ENCODE assay signal across 9 cellular contexts in genomic region chr5:147578228-147579024, GRCh38.
DNase-seq lines count a peak whose midpoint lies in the region; ATAC-seq and TF ChIP-seq lines count a peak whose summit lies in the region.
"Had no signal": no experiment of that assay in that cellular context is flagged by ENCODE, and none has a peak within 500 bp of the region (broad histone marks: within the 10 kb centered on the region; RNA-seq: fewer than 3 reads in every experiment).

No MANE protein-coding gene starts in this region.

- H3K27ac Mint-ChIP-seq in effector memory CD8-positive, alpha-beta T cell = no peak overlapping the region

- no peak overlapping the region for H3K27ac ChIP-seq in heart left ventricle
- no peak overlapping the region for H3K27ac ChIP-seq in right atrium auricular region
- H3K27ac ChIP-seq in brain microvascular endothelial cell = no peak overlapping the region
- H3K27ac ChIP-seq in lung (ENCODE audit: low read depth in 1 of 2, low read length in 1 of 2) = no peak overlapping the region
- H3K27ac ChIP-seq: epithelial cell of prostate had no signal

- H3K27me3 ChIP-seq in heart left ventricle (no peaks in the 10 kb centered on the region), right atrium auricular region (no peaks in the 10 kb centered on the region), brain microvascular endothelial cell (replicated peaks) (no peaks in the 10 kb centered on the region), lung (ENCODE audit: control insufficient read depth, insufficient read depth) (no peaks in the 10 kb centered on the region)

- peak overlapping the region in 5 of 12 donors; percentile 13 to 43 (median 28) for H3K4me3 ChIP-seq in heart left ventricle
- peak overlapping the region in 1 of 2 donors; percentile 21 for H3K4me3 ChIP-seq in right atrium auricular region
- peak overlapping the region; percentile 27 for H3K4me3 ChIP-seq in brain microvascular endothelial cell (ENCODE audit: low read depth, low read length)
- no peak overlapping the region for H3K4me3 ChIP-seq in lung

- H3K36me3 ChIP-seq in heart left ventricle (no peaks in the 10 kb centered on the region), right atrium auricular region (no peaks in the 10 kb centered on the region), brain microvascular endothelial cell (replicated peaks) (no peaks in the 10 kb centered on the region), lung (ENCODE audit: control insufficient read depth in 2 of 2, insufficient read depth in 2 of 2, low read length in 2 of 2) (no peaks in the 10 kb centered on the region)

- intact Hi-C loops in heart left ventricle (cut with DNase I) = loop anchor here in 9 of 10 donors (1.0 to 10.0 kb wide), 8 partner anchors 71 to 356 kb away; no protein-coding TSS in a partner anchor

- H3K4me1 ChIP-seq in heart left ventricle (peaks cover 0 to 6% (median 0%) of the 10 kb centered on the region in 12 donors), right atrium auricular region (peaks cover 0 to 6% of the 10 kb centered on the region in 2 donors), lung (ENCODE audit: control insufficient read depth in 2 of 2, insufficient read depth in 2 of 2, low read length in 2 of 2) (no peaks in the 10 kb centered on the region)

- H3K9me3 Mint-ChIP-seq in effector memory CD8-positive, alpha-beta T cell = peaks cover 0 to 4% of the 10 kb centered on the region in 2 donors

- no peak for ATAC-seq in heart left ventricle
- no peak for ATAC-seq in lung (ENCODE audit: insufficient read depth, low FRiP score)
- ATAC-seq in GM18505 (IDR thresholded peaks at IDR 0.05; ENCODE audit: unreplicated experiment) = no peak
- no peak for ATAC-seq in effector memory CD8-positive, alpha-beta T cell (replicated peaks)

- TF ChIP-seq CTCF in heart left ventricle (IDR thresholded peaks at IDR 0.05) (peak; percentile 48 to 72 (median 62)), right atrium auricular region (IDR thresholded peaks at IDR 0.05) (peak in 1 of 2 donors; percentile 73), brain microvascular endothelial cell (IDR thresholded peaks at IDR 0.05; ENCODE audit: low read depth, low read length, missing control alignments) (peak; percentile 60), lung (IDR thresholded peaks at IDR 0.05; ENCODE audit: control extremely low read depth, extremely low read depth) (peak; percentile 40)

- TF ChIP-seq POLR2A in heart left ventricle (IDR thresholded peaks at IDR 0.05) (no peak), GM18505 (IDR thresholded peaks at IDR 0.05; ENCODE audit: borderline replicate concordance, extremely low read depth, insufficient read depth, insufficient read length) (no peak)

- 30 to 35% (median 32%) methylated on average over 8 of the region's 8 CpGs for WGBS in heart left ventricle, 4 donors
- WGBS in lung, 2 donors = 49 to 60% methylated on average over 8 of the region's 8 CpGs

- H3K27me3 Mint-ChIP-seq in effector memory CD8-positive, alpha-beta T cell = peaks cover 24 to 28% of the 10 kb centered on the region in 2 donors

- H3K9me3 ChIP-seq in heart left ventricle (peaks cover 0 to 13% (median 0%) of the 10 kb centered on the region in 12 donors), right atrium auricular region (peaks cover 0 to 9% of the 10 kb centered on the region in 2 donors), lung (ENCODE audit: control insufficient read depth in 2 of 2, insufficient read depth in 1 of 2, low read length in 1 of 2) (peaks cover 0 to 6% of the 10 kb centered on the region in 2 donors)

- DNase-seq in heart left ventricle (no peak), right atrium auricular region (ENCODE audit: low spot score) (no peak), NCI-H226 (peak; percentile 91), brain microvascular endothelial cell (peak; percentile 31), lung (ENCODE audit: low spot score) (no peak), NK-92 (lab: John Stamatoyannopoulos, UW; ENCODE audit: unreplicated experiment) (no peak)
- no peak for DNase-seq in effector memory CD8-positive, alpha-beta T cell

- in situ Hi-C loops in brain microvascular endothelial cell (cut with HindIII; ENCODE audit: low pct_ligation_motif_present, low sequenced_read_pairs) = no loop called here

- no peaks in the 10 kb centered on the region for H3K36me3 Mint-ChIP-seq in effector memory CD8-positive, alpha-beta T cell (ENCODE audit: insufficient read depth)

- H3K4me1 Mint-ChIP-seq in effector memory CD8-positive, alpha-beta T cell (ENCODE audit: low read depth in 2 of 2) = no peaks in the 10 kb centered on the region

- H3K4me3 Mint-ChIP-seq in effector memory CD8-positive, alpha-beta T cell = no peak overlapping the region

Comparison
In these comparisons a context has a peak if more than half of its experiments do, and no peak if none do; other contexts are left out.
1. DNase-seq: peak in NCI-H226 (single experiment) and brain microvascular endothelial cell (single experiment); none in heart left ventricle (0 of 5), right atrium auricular region (single experiment), lung (single experiment), NK-92 (single experiment) and effector memory CD8-positive, alpha-beta T cell (0 of 3).